In genomic region chr17:75589919-75590303, GRCh38 we compare ENCODE assay signal across 8 cellular contexts. TPM values are rescaled to one million over a fixed set of nuclear protein-coding genes. Genes with fewer than 3 reads are reported as not detected.
DNase-seq lines count a peak whose midpoint lies in the region; ATAC-seq and TF ChIP-seq lines count a peak whose summit lies in the region.

No MANE protein-coding gene starts in this region.

- intact Hi-C loops in activated CD4-positive, alpha-beta T cell treated with anti-CD3 and anti-CD28 coated beads for 36 hours (cut with DNase I, micrococcal nuclease): loop anchor here (1.0 to 10.0 kb wide), 18 partner anchors 9 to 717 kb away; partner anchors contain the start of genes LLGL2 (in 2 of the 2), CDR2L (in 1 of the 2), FDXR (in 1 of the 2) and GGA3 (in 1 of the 2)
- intact Hi-C loops in thyroid gland (cut with DNase I): loop anchor here (2.0 to 10.0 kb wide), 3 partner anchors 63 to 265 kb away; partner anchors contain the start of gene LLGL2

- peak; percentile 16 for DNase-seq in activated CD4-positive, alpha-beta T cell treated with anti-CD3 and anti-CD28 coated beads for 36 hours
- DNase-seq in activated CD4-positive, alpha-beta T cell treated with anti-CD3 and anti-CD28 coated beads for 48 hours: no peak
- DNase-seq in activated naive CD8-positive, alpha-beta T cell treated with anti-CD3 and anti-CD28 coated beads, Interleukin-2, amount 10 ng/mL, durations not matched to agents 7 days and 5 days: no peak
- DNase-seq in left lobe of liver (ENCODE audit: low spot score) (peak; percentile 59), thyroid gland (peak; percentile 36 to 43), KBM-7 (no peak)

- no peaks in the 10 kb centered on the region for H3K9me3 ChIP-seq in thyroid gland

- H3K36me3 Mint-ChIP-seq in activated CD4-positive, alpha-beta T cell treated with anti-CD3 and anti-CD28 coated beads for 36 hours (ENCODE audit: low read depth): no peaks in the 10 kb centered on the region
- no peaks in the 10 kb centered on the region for H3K36me3 Mint-ChIP-seq in activated naive CD8-positive, alpha-beta T cell treated with anti-CD3 and anti-CD28 coated beads, Interleukin-2, amount 10 ng/mL, durations not matched to agents 7 days and 5 days

- no peaks in the 10 kb centered on the region for H3K36me3 ChIP-seq in thyroid gland

- WGBS in thyroid gland, 2 donors: 50% methylated on average over 9 of the region's 29 CpGs; no CpG with 5 or more reads in 1 of the 2 donors

- peak overlapping the region; percentile 8 for H3K4me3 Mint-ChIP-seq in activated CD4-positive, alpha-beta T cell treated with anti-CD3 and anti-CD28 coated beads for 36 hours
- peak overlapping the region; percentile 28 for H3K4me3 Mint-ChIP-seq in activated naive CD8-positive, alpha-beta T cell treated with anti-CD3 and anti-CD28 coated beads, Interleukin-2, amount 10 ng/mL, durations not matched to agents 7 days and 5 days

- H3K27me3 ChIP-seq in thyroid gland: no peaks in the 10 kb centered on the region

- ATAC-seq in activated CD4-positive, alpha-beta T cell treated with anti-CD3 and anti-CD28 coated beads for 36 hours: no peak
- no peak for ATAC-seq in activated naive CD8-positive, alpha-beta T cell treated with anti-CD3 and anti-CD28 coated beads, Interleukin-2, amount 10 ng/mL, durations not matched to agents 7 days and 5 days (ENCODE audit: low read depth)
- no peak for ATAC-seq in left lobe of liver
- no peak for ATAC-seq in GM19395 (IDR thresholded peaks at IDR 0.05; ENCODE audit: unreplicated experiment)
- no peak for ATAC-seq in GM21367 (IDR thresholded peaks at IDR 0.05; ENCODE audit: unreplicated experiment)

- no peak for TF ChIP-seq CTCF in thyroid gland (IDR thresholded peaks at IDR 0.05)

- H3K4me1 ChIP-seq in thyroid gland: peaks cover 7 to 15% of the 10 kb centered on the region in 2 donors

- POLR2A ChIA-PET in activated CD4-positive, alpha-beta T cell treated with anti-CD3 and anti-CD28 coated beads for 36 hours (lab: Charles Lee): interaction anchor here (0.6 kb wide), 1 partner anchor 168 kb away, joined by 4 read pairs; no protein-coding TSS in a partner anchor
- POLR2A ChIA-PET in activated naive CD8-positive, alpha-beta T cell treated with anti-CD3 and anti-CD28 coated beads, Interleukin-2, amount 10 ng/mL, durations not matched to agents 7 days and 5 days (lab: Charles Lee): interaction anchor here (0.7 to 1.5 kb wide), 6 partner anchors 8 to 190 kb away, joined by 3 to 5 read pairs (median 4); partner anchors contain the start of genes LLGL2 and TSEN54

- peak overlapping the region in 2 of 3 donors; percentile 74 to 97 for H3K27ac ChIP-seq in thyroid gland

- in situ Hi-C loops in KBM-7 (cut with MboI; ENCODE audit: low pct_unique_long_range_greater_than_20kb, low sequenced_read_pairs): no loop called here

- H3K27ac Mint-ChIP-seq in activated CD4-positive, alpha-beta T cell treated with anti-CD3 and anti-CD28 coated beads for 36 hours: no peak overlapping the region
- no peak overlapping the region for H3K27ac Mint-ChIP-seq in activated naive CD8-positive, alpha-beta T cell treated with anti-CD3 and anti-CD28 coated beads, Interleukin-2, amount 10 ng/mL, durations not matched to agents 7 days and 5 days

- no peak for TF ChIP-seq POLR2A in thyroid gland (IDR thresholded peaks at IDR 0.05)

- CTCF ChIA-PET in activated CD4-positive, alpha-beta T cell treated with anti-CD3 and anti-CD28 coated beads for 36 hours (lab: Charles Lee): interaction anchor here (0.8 to 1.9 kb wide), 6 partner anchors 9 to 178 kb away, joined by 3 to 9 read pairs (median 3); partner anchors contain the start of gene SMIM5

- peak overlapping the region in 1 of 3 donors; percentile 67 for H3K4me3 ChIP-seq in thyroid gland (replicated peaks in 1 of 3)

- peaks cover 2% of the 10 kb centered on the region for H3K27me3 Mint-ChIP-seq in activated CD4-positive, alpha-beta T cell treated with anti-CD3 and anti-CD28 coated beads for 36 hours
- peaks cover 25% of the 10 kb centered on the region for H3K27me3 Mint-ChIP-seq in activated naive CD8-positive, alpha-beta T cell treated with anti-CD3 and anti-CD28 coated beads, Interleukin-2, amount 10 ng/mL, durations not matched to agents 7 days and 5 days

- no peaks in the 10 kb centered on the region for H3K4me1 Mint-ChIP-seq in activated CD4-positive, alpha-beta T cell treated with anti-CD3 and anti-CD28 coated beads for 36 hours
- peaks cover 5% of the 10 kb centered on the region for H3K4me1 Mint-ChIP-seq in activated naive CD8-positive, alpha-beta T cell treated with anti-CD3 and anti-CD28 coated beads, Interleukin-2, amount 10 ng/mL, durations not matched to agents 7 days and 5 days

- H3K9me3 Mint-ChIP-seq in activated CD4-positive, alpha-beta T cell treated with anti-CD3 and anti-CD28 coated beads for 36 hours (ENCODE audit: low read depth): no peaks in the 10 kb centered on the region
- no peaks in the 10 kb centered on the region for H3K9me3 Mint-ChIP-seq in activated naive CD8-positive, alpha-beta T cell treated with anti-CD3 and anti-CD28 coated beads, Interleukin-2, amount 10 ng/mL, durations not matched to agents 7 days and 5 days

RNA-seq across cellular contexts. Expression of gene MYO15B, which starts 2.3 kb away (rescaled TPM):
- total RNA-seq in activated CD4-positive, alpha-beta T cell treated with anti-CD3 and anti-CD28 coated beads for 36 hours: 10 to 100 TPM; 20.8 to 22.4 TPM
- total RNA-seq in activated naive CD8-positive, alpha-beta T cell treated with anti-CD3 and anti-CD28 coated beads, Interleukin-2, amount 10 ng/mL, durations not matched to agents 7 days and 5 days: 100 to 1,000 TPM; 120 to 125 TPM
- 34.2 TPM for total RNA-seq in left lobe of liver
- 100 to 1,000 TPM in 2 of 4 donors, 10 to 100 TPM in 2; 64.9 to 209 (median 120) TPM for total RNA-seq in thyroid gland

RNA-seq across cellular contexts. Expression of gene SMIM5, which starts 43.3 kb away (rescaled TPM):
- under 1 TPM; 0.12 to 0.14 TPM for total RNA-seq in activated CD4-positive, alpha-beta T cell treated with anti-CD3 and anti-CD28 coated beads for 36 hours
- total RNA-seq in activated naive CD8-positive, alpha-beta T cell treated with anti-CD3 and anti-CD28 coated beads, Interleukin-2, amount 10 ng/mL, durations not matched to agents 7 days and 5 days: under 1 TPM; 0.26 to 0.42 TPM
- 0.13 TPM for total RNA-seq in left lobe of liver
- total RNA-seq in thyroid gland: 10 to 100 TPM in 2 of 4 donors, 1 to 10 TPM in 2; 2.3 to 13.6 (median 7.9) TPM

Comparison
In these comparisons a context has a peak if more than half of its experiments do, and no peak if none do; other contexts are left out.
1. DNase-seq: peak in activated CD4-positive, alpha-beta T cell treated with anti-CD3 and anti-CD28 coated beads for 36 hours (single experiment), left lobe of liver (single experiment) and thyroid gland (2 of 2); none in activated CD4-positive, alpha-beta T cell treated with anti-CD3 and anti-CD28 coated beads for 48 hours (single experiment), activated naive CD8-positive, alpha-beta T cell treated with anti-CD3 and anti-CD28 coated beads, Interleukin-2, amount 10 ng/mL, durations not matched to agents 7 days and 5 days (single experiment) and KBM-7 (single experiment).